ENCODE assay signal across 8 cellular contexts in genomic region chr22:38239101-38239761, GRCh38.
DNase-seq lines count a peak whose midpoint lies in the region; ATAC-seq and TF ChIP-seq lines count a peak whose summit lies in the region.

No MANE protein-coding gene starts in this region.

- POLR2A ChIA-PET in RWPE1 (lab: Yijun Ruan, JAX; ENCODE audit: low non-redundant PET), result no interaction called here

- ATAC-seq in GM21526 (IDR thresholded peaks at IDR 0.05; ENCODE audit: low FRiP score, unreplicated experiment) (no peak), GM21381 (IDR thresholded peaks at IDR 0.05; ENCODE audit: unreplicated experiment) (no peak), GM21423 (IDR thresholded peaks at IDR 0.05; ENCODE audit: unreplicated experiment) (no peak)

- TF ChIP-seq CTCF in RWPE1 (conservative IDR thresholded peaks at IDR 0.05; ENCODE audit: low read depth), result peak; percentile 23

- CTCF ChIA-PET in RWPE1 (lab: Yijun Ruan, JAX), result interaction anchor here (0.6 to 0.7 kb wide), 2 partner anchors 10 to 17 kb away, joined by 3 read pairs; no protein-coding TSS in a partner anchor

- H3K27ac ChIP-seq in RWPE1, result peak overlapping the region; percentile 98

- peak; percentile 96 for DNase-seq in AG08395 (ENCODE audit: low spot score)
- DNase-seq in RWPE1 (ENCODE audit: low spot score), result peak; percentile 77
- DNase-seq in fibroblast of peridontal ligament (ENCODE audit: extremely low read depth), result peak; percentile 87
- DNase-seq in non-pigmented ciliary epithelial cell (ENCODE audit: low read depth), result peak; percentile 82
- no peak for DNase-seq in activated T-cell treated with anti-CD3 and anti-CD28 coated beads, Interleukin-2, amount 50 U/mL, for 48 hours

Comparison
In these comparisons a context has a peak if more than half of its experiments do, and no peak if none do; other contexts are left out.
1. DNase-seq: peak in AG08395 (single experiment), RWPE1 (single experiment), fibroblast of peridontal ligament (single experiment) and non-pigmented ciliary epithelial cell (single experiment); none in activated T-cell treated with anti-CD3 and anti-CD28 coated beads, Interleukin-2, amount 50 U/mL, for 48 hours (0 of 2).